In genomic region chr15:44443515-44443914, GRCh38 we compare ENCODE assay signal across 37 cellular contexts.
"Had no signal": no experiment of that assay in that cellular context is flagged by ENCODE, and none has a peak within 500 bp of the region (broad histone marks: within the 10 kb centered on the region; RNA-seq: fewer than 3 reads in every experiment).

No MANE protein-coding gene starts in this region.

- H3K4me3 Mint-ChIP-seq: activated naive CD4-positive, alpha-beta T cell treated with anti-CD3 and anti-CD28 coated beads for 36 hours; activated naive CD4-positive, alpha-beta T cell treated with anti-CD3 and anti-CD28 coated beads, Interleukin-2, amount 10 ng/mL, durations not matched to agents 7 days and 5 days; activated naive CD4-positive, alpha-beta T cell treated with anti-CD3 and anti-CD28 coated beads, Interleukin-2, amount 50 U/mL, for 24 hours; activated naive CD8-positive, alpha-beta T cell; activated naive CD8-positive, alpha-beta T cell treated with anti-CD3 and anti-CD28 coated beads for 36 hours; activated naive CD8-positive, alpha-beta T cell treated with anti-CD3 and anti-CD28 coated beads, Interleukin-2, amount 10 ng/mL, durations not matched to agents 7 days and 5 days; activated naive CD8-positive, alpha-beta T cell treated with anti-CD3 and anti-CD28 coated beads, Interleukin-2, amount 50 U/mL, for 24 hours; activated T-cell treated with anti-CD3 and anti-CD28 coated beads, Interleukin-2, amount 50 U/mL, for 24 hours; activated T-cell treated with anti-CD3 and anti-CD28 coated beads, Interleukin-2, amount 50 U/mL, for 4 hours; activated T-cell treated with anti-CD3 and anti-CD28 coated beads, Interleukin-2, amount 50 U/mL, for 72 hours; activated T-helper 1 cell treated with anti-CD3 and anti-CD28 coated beads, Interleukin-12 subunit alpha, Interleukin-12 subunit beta, Interleukin-2, Interleukin-4 antibody, amounts not matched to agents 30 ng/mL and 10 ng/mL and 1 ng/mL, durations not matched to agents 14 hours and 24 hours and 36 hours; activated T-helper 17 cell treated with anti-CD3 and anti-CD28 coated beads, Interleukin-2, amount 50 U/mL, for 72 hours; brain; central memory CD8-positive, alpha-beta T cell had no signal

- H3K27ac Mint-ChIP-seq: activated naive CD4-positive, alpha-beta T cell treated with anti-CD3 and anti-CD28 coated beads for 36 hours; activated naive CD4-positive, alpha-beta T cell treated with anti-CD3 and anti-CD28 coated beads, Interleukin-2, amount 10 ng/mL, durations not matched to agents 7 days and 5 days; activated naive CD4-positive, alpha-beta T cell treated with anti-CD3 and anti-CD28 coated beads, Interleukin-2, amount 50 U/mL, for 24 hours; activated naive CD4-positive, alpha-beta T cell treated with anti-CD3 and anti-CD28 coated beads, Interleukin-2, amount 50 U/mL, for 72 hours; activated naive CD8-positive, alpha-beta T cell; activated naive CD8-positive, alpha-beta T cell treated with anti-CD3 and anti-CD28 coated beads for 36 hours; activated naive CD8-positive, alpha-beta T cell treated with anti-CD3 and anti-CD28 coated beads, Interleukin-2, amount 10 ng/mL, durations not matched to agents 7 days and 5 days; activated naive CD8-positive, alpha-beta T cell treated with anti-CD3 and anti-CD28 coated beads, Interleukin-2, amount 50 U/mL, for 24 hours; activated T-cell treated with anti-CD3 and anti-CD28 coated beads, Interleukin-2, amount 50 U/mL, for 24 hours; activated T-cell treated with anti-CD3 and anti-CD28 coated beads, Interleukin-2, amount 50 U/mL, for 72 hours; activated T-helper 1 cell treated with anti-CD3 and anti-CD28 coated beads, Interleukin-12 subunit alpha, Interleukin-12 subunit beta, Interleukin-2, Interleukin-4 antibody, amounts not matched to agents 30 ng/mL and 10 ng/mL and 1 ng/mL, durations not matched to agents 14 hours and 24 hours and 36 hours; activated T-helper 17 cell treated with anti-CD3 and anti-CD28 coated beads, Interleukin-2, amount 50 U/mL, for 72 hours; activated T-helper 2 cell treated with anti-CD3 and anti-CD28 coated beads, Interferon-gamma antibody, Interleukin-2, Interleukin-4, amounts not matched to agents 10 μg/mL and 5 μg/mL and 100 μg/mL, durations not matched to agents 14 hours and 24 hours and 36 hours; brain had no signal

- H3K27ac ChIP-seq: adrenal gland, ascending aorta, body of pancreas, brain microvascular endothelial cell, breast epithelium, cardiac muscle cell had no signal

- H3K9me3 Mint-ChIP-seq: activated naive CD4-positive, alpha-beta T cell treated with anti-CD3 and anti-CD28 coated beads for 36 hours; activated naive CD4-positive, alpha-beta T cell treated with anti-CD3 and anti-CD28 coated beads, Interleukin-2, amount 50 U/mL, for 24 hours; activated naive CD8-positive, alpha-beta T cell treated with anti-CD3 and anti-CD28 coated beads, Interleukin-2, amount 10 ng/mL, durations not matched to agents 7 days and 5 days; activated naive CD8-positive, alpha-beta T cell treated with anti-CD3 and anti-CD28 coated beads, Interleukin-2, amount 50 U/mL, for 24 hours; activated T-cell treated with anti-CD3 and anti-CD28 coated beads, Interleukin-2, amount 50 U/mL, for 24 hours; activated T-cell treated with anti-CD3 and anti-CD28 coated beads, Interleukin-2, amount 50 U/mL, for 4 hours; activated T-helper 1 cell treated with anti-CD3 and anti-CD28 coated beads, Interleukin-12 subunit alpha, Interleukin-12 subunit beta, Interleukin-2, Interleukin-4 antibody, amounts not matched to agents 30 ng/mL and 10 ng/mL and 1 ng/mL, durations not matched to agents 14 hours and 24 hours and 36 hours; activated T-helper 17 cell treated with anti-CD3 and anti-CD28 coated beads, Interleukin-2, amount 50 U/mL, for 72 hours; central memory CD8-positive, alpha-beta T cell had no signal

- H3K27me3 ChIP-seq: adrenal gland, ascending aorta, body of pancreas, brain microvascular endothelial cell, breast epithelium, cardiac muscle cell had no signal

- H3K4me3 ChIP-seq: adrenal gland, ascending aorta, body of pancreas, breast epithelium, cardiac muscle cell had no signal

- H3K4me1 ChIP-seq: ascending aorta, body of pancreas, breast epithelium had no signal

- H3K9me3 ChIP-seq: adrenal gland, ascending aorta, body of pancreas, breast epithelium had no signal

- H3K36me3 ChIP-seq: adrenal gland, brain microvascular endothelial cell, breast epithelium, cardiac muscle cell had no signal

- DNase-seq: activated effector memory CD4-positive, alpha-beta T cell treated with anti-CD3 and anti-CD28 coated beads, Interleukin-2, amount 50 U/mL, for 16 hours; activated effector memory CD4-positive, alpha-beta T cell treated with Interleukin-2 at 50 U/mL for 16 hours; activated gamma-delta T cell; activated gamma-delta T cell treated with Interleukin-2 at 50 U/mL for 16 hours; activated naive CD4-positive, alpha-beta T cell; activated naive CD4-positive, alpha-beta T cell treated with anti-CD3 and anti-CD28 coated beads for 36 hours; activated naive CD4-positive, alpha-beta T cell treated with anti-CD3 and anti-CD28 coated beads, Interleukin-2, amount 10 ng/mL, durations not matched to agents 7 days and 5 days; activated naive CD4-positive, alpha-beta T cell treated with anti-CD3 and anti-CD28 coated beads, Interleukin-2, amount 50 U/mL, for 16 hours; activated naive CD4-positive, alpha-beta T cell treated with Interleukin-2 at 50 U/mL for 16 hours; activated naive CD8-positive, alpha-beta T cell treated with anti-CD3 and anti-CD28 coated beads for 36 hours; activated naive CD8-positive, alpha-beta T cell treated with anti-CD3 and anti-CD28 coated beads, Interleukin-2, amount 10 ng/mL, durations not matched to agents 7 days and 5 days; activated naive CD8-positive, alpha-beta T cell treated with anti-CD3 and anti-CD28 coated beads, Interleukin-2, amount 50 U/mL, for 24 hours; activated T-cell treated with anti-CD3 and anti-CD28 coated beads, Interleukin-2, amount 50 U/mL, for 24 hours; activated T-cell treated with anti-CD3 and anti-CD28 coated beads, Interleukin-2, amount 50 U/mL, for 4 hours; activated T-cell treated with anti-CD3 and anti-CD28 coated beads, Interleukin-2, amount 50 U/mL, for 48 hours; activated T-cell treated with anti-CD3 and anti-CD28 coated beads, Interleukin-2, amount 50 U/mL, for 72 hours; adrenal gland; amniotic stem cell; amygdala; anterior cingulate cortex; aorta; body of pancreas; brain microvascular endothelial cell; caudate nucleus; central memory CD4-positive, alpha-beta T cell; cerebellar nuclear complex had no signal

- ATAC-seq: activated naive CD4-positive, alpha-beta T cell treated with anti-CD3 and anti-CD28 coated beads, Interleukin-2, amount 50 U/mL, for 72 hours; activated naive CD8-positive, alpha-beta T cell treated with anti-CD3 and anti-CD28 coated beads, Interleukin-2, amount 50 U/mL, for 24 hours; activated T-cell treated with anti-CD3 and anti-CD28 coated beads, Interleukin-2, amount 50 U/mL, for 4 hours; activated T-cell treated with anti-CD3 and anti-CD28 coated beads, Interleukin-2, amount 50 U/mL, for 72 hours; activated T-helper 17 cell treated with anti-CD3 and anti-CD28 coated beads, Interleukin-2, amount 50 U/mL, for 72 hours; body of pancreas had no signal

- H3K27me3 Mint-ChIP-seq: activated naive CD4-positive, alpha-beta T cell treated with anti-CD3 and anti-CD28 coated beads, Interleukin-2, amount 10 ng/mL, durations not matched to agents 7 days and 5 days; activated naive CD4-positive, alpha-beta T cell treated with anti-CD3 and anti-CD28 coated beads, Interleukin-2, amount 50 U/mL, for 24 hours; activated naive CD8-positive, alpha-beta T cell; activated naive CD8-positive, alpha-beta T cell treated with anti-CD3 and anti-CD28 coated beads for 36 hours; activated naive CD8-positive, alpha-beta T cell treated with anti-CD3 and anti-CD28 coated beads, Interleukin-2, amount 10 ng/mL, durations not matched to agents 7 days and 5 days; activated naive CD8-positive, alpha-beta T cell treated with anti-CD3 and anti-CD28 coated beads, Interleukin-2, amount 50 U/mL, for 24 hours; activated T-cell treated with anti-CD3 and anti-CD28 coated beads, Interleukin-2, amount 50 U/mL, for 24 hours; activated T-helper 17 cell treated with anti-CD3 and anti-CD28 coated beads, Interleukin-2, amount 50 U/mL, for 72 hours; central memory CD8-positive, alpha-beta T cell had no signal
